ENCODE assay signal across 11 cellular contexts in genomic region chr5:76326559-76327351, GRCh38.
DNase-seq lines count a peak whose midpoint lies in the region; ATAC-seq and TF ChIP-seq lines count a peak whose summit lies in the region.
"Had no signal": no experiment of that assay in that cellular context is flagged by ENCODE, and none has a peak within 500 bp of the region (broad histone marks: within the 10 kb centered on the region; RNA-seq: fewer than 3 reads in every experiment).

No MANE protein-coding gene starts in this region.

- peak overlapping the region in 10 of 11 experiments; percentile 38 to 76 (median 64); a peak in 19 of 22 replicates for H3K9ac ChIP-seq in BLaER1 treated with 17β-estradiol and CSF1 and Interleukin-3, amounts not matched to agents 10 nM and 100 nM

- intact Hi-C loops in dendritic cell treated with granulocyte-macrophage colony-stimulating factor and Interleukin-4, amounts not matched to agents 40 ng/mL and 50 ng/mL, for 4 days (cut with micrococcal nuclease), result no loop called here
- intact Hi-C loops in dorsolateral prefrontal cortex (cut with DNase I), result no loop called here
- intact Hi-C loops in breast epithelium (cut with DNase I; ENCODE audit: low total_unique reads), result loop anchor here (5.0 kb wide), 1 partner anchor 571 kb away; no protein-coding TSS in a partner anchor

- no peaks in the 10 kb centered on the region for H3K36me3 Mint-ChIP-seq in dendritic cell treated with granulocyte-macrophage colony-stimulating factor and Interleukin-4, amounts not matched to agents 40 ng/mL and 50 ng/mL, for 4 days (ENCODE audit: low read depth)
- peaks cover 16% of the 10 kb centered on the region for H3K36me3 Mint-ChIP-seq in natural killer cell treated with Interleukin-12 subunit alpha and Interleukin-12 subunit beta and Interleukin-15 and Interleukin-18, amount 100 ng/mL, for 72 hours

- in situ Hi-C loops in HAP-1 (cut with MboI; ENCODE audit: low sequenced_read_pairs), result no loop called here

- H3K4me3 Mint-ChIP-seq in dendritic cell treated with granulocyte-macrophage colony-stimulating factor and Interleukin-4, amounts not matched to agents 40 ng/mL and 50 ng/mL, for 4 days, result no peak overlapping the region
- H3K4me3 Mint-ChIP-seq in natural killer cell treated with Interleukin-12 subunit alpha and Interleukin-12 subunit beta and Interleukin-15 and Interleukin-18, amount 100 ng/mL, for 72 hours, result peak overlapping the region; percentile 71

- TF ChIP-seq CTCF in dorsolateral prefrontal cortex (IDR thresholded peaks at IDR 0.05 in 54 of 56, conservative IDR thresholded peaks at IDR 0.05 in 2 of 56; ENCODE audit: low read depth in 1 of 56, partially characterized antibody in 56 of 56) (no peak), breast epithelium (IDR thresholded peaks at IDR 0.05) (no peak)

- DNase-seq in HAP-1 (ENCODE audit: low spot score in 2 of 2) (peak; percentile 73 to 80), dorsolateral prefrontal cortex (no peak), Kasumi-1 (lab: John Stamatoyannopoulos, UW) (no peak), breast epithelium (ENCODE audit: low spot score in 2 of 2) (no peak)
- DNase-seq in natural killer cell treated with Interleukin-12 subunit alpha and Interleukin-12 subunit beta and Interleukin-15 and Interleukin-18, amount 100 ng/mL, for 72 hours (ENCODE audit: low spot score), result no peak
- DNase-seq: NCI-H226, SJCRH30 had no signal

- peaks cover 45 to 64% (median 49%) of the 10 kb centered on the region in 10 experiments for H3K4me1 ChIP-seq in BLaER1 treated with 17β-estradiol and CSF1 and Interleukin-3, amounts not matched to agents 10 nM and 100 nM
- H3K4me1 ChIP-seq in HAP-1 (peaks cover 15% of the 10 kb centered on the region), breast epithelium (no peaks in the 10 kb centered on the region)
- H3K4me1 ChIP-seq: SJCRH30 had no signal

- H3K4me3 ChIP-seq in BLaER1 treated with 17β-estradiol and CSF1 and Interleukin-3, amounts not matched to agents 10 nM and 100 nM, result no peak overlapping the region
- no peak overlapping the region for H3K4me3 ChIP-seq in HAP-1
- H3K4me3 ChIP-seq in dorsolateral prefrontal cortex, result no peak overlapping the region
- H3K4me3 ChIP-seq in breast epithelium, result no peak overlapping the region
- H3K4me3 ChIP-seq: GM12878, SJCRH30 had no signal

- peak overlapping the region; percentile 73 for H3K27ac Mint-ChIP-seq in dendritic cell treated with granulocyte-macrophage colony-stimulating factor and Interleukin-4, amounts not matched to agents 40 ng/mL and 50 ng/mL, for 4 days
- peak overlapping the region; percentile 86 to 93 for H3K27ac Mint-ChIP-seq in natural killer cell treated with Interleukin-12 subunit alpha and Interleukin-12 subunit beta and Interleukin-15 and Interleukin-18, amount 100 ng/mL, for 72 hours

- H3K27ac ChIP-seq in BLaER1 treated with 17β-estradiol and CSF1 and Interleukin-3, amounts not matched to agents 10 nM and 100 nM, result peak overlapping the region; percentile 23 to 85 (median 74)
- no peak overlapping the region for H3K27ac ChIP-seq in dorsolateral prefrontal cortex
- H3K27ac ChIP-seq in breast epithelium, result peak overlapping the region in 1 of 2 donors; percentile 22
- H3K27ac ChIP-seq: SJCRH30 had no signal

- peaks cover 2% of the 10 kb centered on the region for H3K27me3 Mint-ChIP-seq in dendritic cell treated with granulocyte-macrophage colony-stimulating factor and Interleukin-4, amounts not matched to agents 40 ng/mL and 50 ng/mL, for 4 days
- H3K27me3 Mint-ChIP-seq in natural killer cell treated with Interleukin-12 subunit alpha and Interleukin-12 subunit beta and Interleukin-15 and Interleukin-18, amount 100 ng/mL, for 72 hours, result no peaks in the 10 kb centered on the region

- H3K9me3 ChIP-seq in BLaER1 treated with 17β-estradiol and CSF1 and Interleukin-3, amounts not matched to agents 10 nM and 100 nM (replicated peaks in 1 of 11), result peaks cover 0 to 13% (median 9%) of the 10 kb centered on the region in 11 experiments; a peak in 10 of 22 replicates
- H3K9me3 ChIP-seq in HAP-1 (peaks cover 5% of the 10 kb centered on the region; the same call in 1 of the 2 replicates), breast epithelium (no peaks in the 10 kb centered on the region)
- H3K9me3 ChIP-seq: SJCRH30 had no signal

- H4K20me1 ChIP-seq in BLaER1 treated with 17β-estradiol and CSF1 and Interleukin-3, amounts not matched to agents 10 nM and 100 nM, result no peaks in the 10 kb centered on the region

- no peaks in the 10 kb centered on the region for H3K27me3 ChIP-seq in BLaER1 treated with 17β-estradiol and CSF1 and Interleukin-3, amounts not matched to agents 10 nM and 100 nM
- H3K27me3 ChIP-seq in HAP-1 (ENCODE audit: low read depth), result no peaks in the 10 kb centered on the region
- H3K27me3 ChIP-seq in dorsolateral prefrontal cortex, result peaks cover 0 to 26% (median 0%) of the 10 kb centered on the region in 45 donors
- no peaks in the 10 kb centered on the region for H3K27me3 ChIP-seq in breast epithelium

- ATAC-seq in natural killer cell treated with Interleukin-12 subunit alpha and Interleukin-12 subunit beta and Interleukin-15 and Interleukin-18, amount 100 ng/mL, for 72 hours, result peak in 1 of 2 donors; percentile 17
- no peak for ATAC-seq in HG03520 (IDR thresholded peaks at IDR 0.05; ENCODE audit: unreplicated experiment)

- no peaks in the 10 kb centered on the region for H3K36me3 ChIP-seq in BLaER1 treated with 17β-estradiol and CSF1 and Interleukin-3, amounts not matched to agents 10 nM and 100 nM
- H3K36me3 ChIP-seq in HAP-1 (replicated peaks) (no peaks in the 10 kb centered on the region), breast epithelium (no peaks in the 10 kb centered on the region)
- H3K36me3 ChIP-seq: SJCRH30 had no signal

- no peaks in the 10 kb centered on the region for H3K9me3 Mint-ChIP-seq in dendritic cell treated with granulocyte-macrophage colony-stimulating factor and Interleukin-4, amounts not matched to agents 40 ng/mL and 50 ng/mL, for 4 days
- H3K9me3 Mint-ChIP-seq in natural killer cell treated with Interleukin-12 subunit alpha and Interleukin-12 subunit beta and Interleukin-15 and Interleukin-18, amount 100 ng/mL, for 72 hours, result no peaks in the 10 kb centered on the region

- H3K4me2 ChIP-seq in BLaER1 treated with 17β-estradiol and CSF1 and Interleukin-3, amounts not matched to agents 10 nM and 100 nM, result peak overlapping the region; percentile 73 to 90 (median 83)

- TF ChIP-seq POLR2A in breast epithelium (IDR thresholded peaks at IDR 0.05), result no peak

- peaks cover 33% of the 10 kb centered on the region for H3K4me1 Mint-ChIP-seq in dendritic cell treated with granulocyte-macrophage colony-stimulating factor and Interleukin-4, amounts not matched to agents 40 ng/mL and 50 ng/mL, for 4 days (ENCODE audit: low read depth)
- H3K4me1 Mint-ChIP-seq in natural killer cell treated with Interleukin-12 subunit alpha and Interleukin-12 subunit beta and Interleukin-15 and Interleukin-18, amount 100 ng/mL, for 72 hours (ENCODE audit: low read depth in 2 of 2), result peaks cover 58 to 79% of the 10 kb centered on the region in 2 donors

Comparison
In these comparisons a context has a peak if more than half of its experiments do, and no peak if none do; other contexts are left out.
1. H3K27ac ChIP-seq: peak in BLaER1 treated with 17β-estradiol and CSF1 and Interleukin-3, amounts not matched to agents 10 nM and 100 nM (11 of 11); none in dorsolateral prefrontal cortex (0 of 59).
2. DNase-seq: peak in HAP-1 (2 of 2); none in natural killer cell treated with Interleukin-12 subunit alpha and Interleukin-12 subunit beta and Interleukin-15 and Interleukin-18, amount 100 ng/mL, for 72 hours (single experiment), dorsolateral prefrontal cortex (0 of 10), Kasumi-1 (0 of 2) and breast epithelium (0 of 2).